Comparison of ENCODE assay signal across 1 cellular context in genomic region chr4:39638358-39639239, GRCh38.
TF ChIP-seq lines count a peak whose summit lies in the region.

Gene SMIM14, minus strand, starts transcription at chr4:39638865. Its CDS starts 33,720 bp downstream, at chr4:39605145.

TF ChIP-seq in HepG2, 621 proteins besides CTCF, POLR2A, EP300 and RAD21 (continued from another document and continues in another):
- TF ChIP-seq, protein P1, sequence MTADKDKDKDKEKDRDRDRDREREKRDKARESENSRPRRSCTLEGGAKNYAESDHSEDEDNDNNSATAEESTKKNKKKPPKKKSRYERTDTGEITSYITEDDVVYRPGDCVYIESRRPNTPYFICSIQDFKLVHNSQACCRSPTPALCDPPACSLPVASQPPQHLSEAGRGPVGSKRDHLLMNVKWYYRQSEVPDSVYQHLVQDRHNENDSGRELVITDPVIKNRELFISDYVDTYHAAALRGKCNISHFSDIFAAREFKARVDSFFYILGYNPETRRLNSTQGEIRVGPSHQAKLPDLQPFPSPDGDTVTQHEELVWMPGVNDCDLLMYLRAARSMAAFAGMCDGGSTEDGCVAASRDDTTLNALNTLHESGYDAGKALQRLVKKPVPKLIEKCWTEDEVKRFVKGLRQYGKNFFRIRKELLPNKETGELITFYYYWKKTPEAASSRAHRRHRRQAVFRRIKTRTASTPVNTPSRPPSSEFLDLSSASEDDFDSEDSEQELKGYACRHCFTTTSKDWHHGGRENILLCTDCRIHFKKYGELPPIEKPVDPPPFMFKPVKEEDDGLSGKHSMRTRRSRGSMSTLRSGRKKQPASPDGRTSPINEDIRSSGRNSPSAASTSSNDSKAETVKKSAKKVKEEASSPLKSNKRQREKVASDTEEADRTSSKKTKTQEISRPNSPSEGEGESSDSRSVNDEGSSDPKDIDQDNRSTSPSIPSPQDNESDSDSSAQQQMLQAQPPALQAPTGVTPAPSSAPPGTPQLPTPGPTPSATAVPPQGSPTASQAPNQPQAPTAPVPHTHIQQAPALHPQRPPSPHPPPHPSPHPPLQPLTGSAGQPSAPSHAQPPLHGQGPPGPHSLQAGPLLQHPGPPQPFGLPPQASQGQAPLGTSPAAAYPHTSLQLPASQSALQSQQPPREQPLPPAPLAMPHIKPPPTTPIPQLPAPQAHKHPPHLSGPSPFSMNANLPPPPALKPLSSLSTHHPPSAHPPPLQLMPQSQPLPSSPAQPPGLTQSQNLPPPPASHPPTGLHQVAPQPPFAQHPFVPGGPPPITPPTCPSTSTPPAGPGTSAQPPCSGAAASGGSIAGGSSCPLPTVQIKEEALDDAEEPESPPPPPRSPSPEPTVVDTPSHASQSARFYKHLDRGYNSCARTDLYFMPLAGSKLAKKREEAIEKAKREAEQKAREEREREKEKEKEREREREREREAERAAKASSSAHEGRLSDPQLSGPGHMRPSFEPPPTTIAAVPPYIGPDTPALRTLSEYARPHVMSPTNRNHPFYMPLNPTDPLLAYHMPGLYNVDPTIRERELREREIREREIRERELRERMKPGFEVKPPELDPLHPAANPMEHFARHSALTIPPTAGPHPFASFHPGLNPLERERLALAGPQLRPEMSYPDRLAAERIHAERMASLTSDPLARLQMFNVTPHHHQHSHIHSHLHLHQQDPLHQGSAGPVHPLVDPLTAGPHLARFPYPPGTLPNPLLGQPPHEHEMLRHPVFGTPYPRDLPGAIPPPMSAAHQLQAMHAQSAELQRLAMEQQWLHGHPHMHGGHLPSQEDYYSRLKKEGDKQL (CRISPR knock-in tag; IDR thresholded peaks at IDR 0.05; ENCODE audit: low read depth) = 0 out of 2 replicates have a peak, but pooled peaks have one; percentile 57
- TF ChIP-seq, protein P2, sequence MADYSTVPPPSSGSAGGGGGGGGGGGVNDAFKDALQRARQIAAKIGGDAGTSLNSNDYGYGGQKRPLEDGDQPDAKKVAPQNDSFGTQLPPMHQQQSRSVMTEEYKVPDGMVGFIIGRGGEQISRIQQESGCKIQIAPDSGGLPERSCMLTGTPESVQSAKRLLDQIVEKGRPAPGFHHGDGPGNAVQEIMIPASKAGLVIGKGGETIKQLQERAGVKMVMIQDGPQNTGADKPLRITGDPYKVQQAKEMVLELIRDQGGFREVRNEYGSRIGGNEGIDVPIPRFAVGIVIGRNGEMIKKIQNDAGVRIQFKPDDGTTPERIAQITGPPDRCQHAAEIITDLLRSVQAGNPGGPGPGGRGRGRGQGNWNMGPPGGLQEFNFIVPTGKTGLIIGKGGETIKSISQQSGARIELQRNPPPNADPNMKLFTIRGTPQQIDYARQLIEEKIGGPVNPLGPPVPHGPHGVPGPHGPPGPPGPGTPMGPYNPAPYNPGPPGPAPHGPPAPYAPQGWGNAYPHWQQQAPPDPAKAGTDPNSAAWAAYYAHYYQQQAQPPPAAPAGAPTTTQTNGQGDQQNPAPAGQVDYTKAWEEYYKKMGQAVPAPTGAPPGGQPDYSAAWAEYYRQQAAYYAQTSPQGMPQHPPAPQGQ (CRISPR knock-in tag; IDR thresholded peaks at IDR 0.05; ENCODE audit: borderline replicate concordance) = no peak; the same call in 1 of the 2 replicates
- TF ChIP-seq POGZ (CRISPR knock-in tag; IDR thresholded peaks at IDR 0.05) (peak; percentile 93), ZNF564 (CRISPR knock-in tag; IDR thresholded peaks at IDR 0.05) (peak; percentile 64; the same call in 1 of the 2 replicates), ZNF792 (CRISPR knock-in tag; IDR thresholded peaks at IDR 0.05) (peak; percentile 65), ZHX1 (CRISPR knock-in tag; IDR thresholded peaks at IDR 0.05; ENCODE audit: low read depth) (0 out of 2 replicates have a peak, but pooled peaks have one; percentile 22), ISL2 (CRISPR knock-in tag; IDR thresholded peaks at IDR 0.05) (peak; percentile 68), RFXAP (CRISPR knock-in tag; IDR thresholded peaks at IDR 0.05; ENCODE audit: borderline replicate concordance) (peak; percentile 82), ZNF605 (CRISPR knock-in tag; IDR thresholded peaks at IDR 0.05) (peak; percentile 86; the same call in 1 of the 2 replicates), ZNF367 (CRISPR knock-in tag; IDR thresholded peaks at IDR 0.05; ENCODE audit: borderline replicate concordance) (no peak), TOE1 (CRISPR knock-in tag; IDR thresholded peaks at IDR 0.05) (no peak), SRSF4 (IDR thresholded peaks at IDR 0.05; ENCODE audit: low read depth, low read length, poor library complexity, severe bottlenecking) (no peak), KLF13 (CRISPR knock-in tag; IDR thresholded peaks at IDR 0.05) (no peak), ZNF335 (CRISPR knock-in tag; IDR thresholded peaks at IDR 0.05) (no peak), SAFB2 (CRISPR knock-in tag; IDR thresholded peaks at IDR 0.05; ENCODE audit: borderline replicate concordance, low read depth) (no peak; the same call in 1 of the 2 replicates), POLR2AphosphoS5 (IDR thresholded peaks at IDR 0.05; ENCODE audit: low read depth, low read length) (peak; percentile 74), HNF1B (CRISPR knock-in tag; IDR thresholded peaks at IDR 0.05) (peak; percentile 94), KDM4B (CRISPR knock-in tag; IDR thresholded peaks at IDR 0.05) (0 out of 2 replicates have a peak, but pooled peaks have one; percentile 37), NFIB (CRISPR knock-in tag; IDR thresholded peaks at IDR 0.05; ENCODE audit: borderline replicate concordance) (no peak), ZNF263 (CRISPR knock-in tag; IDR thresholded peaks at IDR 0.05) (peak; percentile 40; the same call in 1 of the 2 replicates), SETDB1 (CRISPR knock-in tag; IDR thresholded peaks at IDR 0.05; ENCODE audit: borderline replicate concordance) (no peak), ETV6 (CRISPR knock-in tag; conservative IDR thresholded peaks at IDR 0.05) (no peak), ZNF282 (IDR thresholded peaks at IDR 0.05; ENCODE audit: partially characterized antibody) (no peak), ZNF362 (CRISPR knock-in tag; IDR thresholded peaks at IDR 0.05; ENCODE audit: borderline replicate concordance) (no peak; the same call in 1 of the 2 replicates), RXRA (CRISPR knock-in tag; IDR thresholded peaks at IDR 0.05) (no peak; the same call in none of the 2 replicates), ETV5 (CRISPR knock-in tag; IDR thresholded peaks at IDR 0.05; ENCODE audit: borderline replicate concordance) (peak; percentile 97), ZXDC (CRISPR knock-in tag; IDR thresholded peaks at IDR 0.05) (0 out of 2 replicates have a peak, but pooled peaks have one; percentile 53), MTF2 (CRISPR knock-in tag; IDR thresholded peaks at IDR 0.05; ENCODE audit: borderline replicate concordance) (peak; percentile 35; the same call in 1 of the 2 replicates), ZBTB7A (CRISPR knock-in tag; IDR thresholded peaks at IDR 0.05) (no peak; the same call in 1 of the 2 replicates), GPN1 (CRISPR knock-in tag; IDR thresholded peaks at IDR 0.05; ENCODE audit: borderline replicate concordance) (no peak), AGO2 (optimal IDR thresholded peaks at IDR 0.05; ENCODE audit: low read depth, low read length) (peak; percentile 79), KLF15 (CRISPR knock-in tag; IDR thresholded peaks at IDR 0.05; ENCODE audit: borderline replicate concordance) (no peak; the same call in 1 of the 2 replicates), TFDP2 (CRISPR knock-in tag; IDR thresholded peaks at IDR 0.05) (peak; percentile 95), MAFF (IDR thresholded peaks at IDR 0.05; ENCODE audit: low read depth, low read length) (no peak)
- TF ChIP-seq, protein P3, sequence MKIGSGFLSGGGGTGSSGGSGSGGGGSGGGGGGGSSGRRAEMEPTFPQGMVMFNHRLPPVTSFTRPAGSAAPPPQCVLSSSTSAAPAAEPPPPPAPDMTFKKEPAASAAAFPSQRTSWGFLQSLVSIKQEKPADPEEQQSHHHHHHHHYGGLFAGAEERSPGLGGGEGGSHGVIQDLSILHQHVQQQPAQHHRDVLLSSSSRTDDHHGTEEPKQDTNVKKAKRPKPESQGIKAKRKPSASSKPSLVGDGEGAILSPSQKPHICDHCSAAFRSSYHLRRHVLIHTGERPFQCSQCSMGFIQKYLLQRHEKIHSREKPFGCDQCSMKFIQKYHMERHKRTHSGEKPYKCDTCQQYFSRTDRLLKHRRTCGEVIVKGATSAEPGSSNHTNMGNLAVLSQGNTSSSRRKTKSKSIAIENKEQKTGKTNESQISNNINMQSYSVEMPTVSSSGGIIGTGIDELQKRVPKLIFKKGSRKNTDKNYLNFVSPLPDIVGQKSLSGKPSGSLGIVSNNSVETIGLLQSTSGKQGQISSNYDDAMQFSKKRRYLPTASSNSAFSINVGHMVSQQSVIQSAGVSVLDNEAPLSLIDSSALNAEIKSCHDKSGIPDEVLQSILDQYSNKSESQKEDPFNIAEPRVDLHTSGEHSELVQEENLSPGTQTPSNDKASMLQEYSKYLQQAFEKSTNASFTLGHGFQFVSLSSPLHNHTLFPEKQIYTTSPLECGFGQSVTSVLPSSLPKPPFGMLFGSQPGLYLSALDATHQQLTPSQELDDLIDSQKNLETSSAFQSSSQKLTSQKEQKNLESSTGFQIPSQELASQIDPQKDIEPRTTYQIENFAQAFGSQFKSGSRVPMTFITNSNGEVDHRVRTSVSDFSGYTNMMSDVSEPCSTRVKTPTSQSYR (CRISPR knock-in tag; IDR thresholded peaks at IDR 0.05; ENCODE audit: borderline replicate concordance) = peak; percentile 54; the same call in 1 of the 2 replicates
- TF ChIP-seq, protein P4, sequence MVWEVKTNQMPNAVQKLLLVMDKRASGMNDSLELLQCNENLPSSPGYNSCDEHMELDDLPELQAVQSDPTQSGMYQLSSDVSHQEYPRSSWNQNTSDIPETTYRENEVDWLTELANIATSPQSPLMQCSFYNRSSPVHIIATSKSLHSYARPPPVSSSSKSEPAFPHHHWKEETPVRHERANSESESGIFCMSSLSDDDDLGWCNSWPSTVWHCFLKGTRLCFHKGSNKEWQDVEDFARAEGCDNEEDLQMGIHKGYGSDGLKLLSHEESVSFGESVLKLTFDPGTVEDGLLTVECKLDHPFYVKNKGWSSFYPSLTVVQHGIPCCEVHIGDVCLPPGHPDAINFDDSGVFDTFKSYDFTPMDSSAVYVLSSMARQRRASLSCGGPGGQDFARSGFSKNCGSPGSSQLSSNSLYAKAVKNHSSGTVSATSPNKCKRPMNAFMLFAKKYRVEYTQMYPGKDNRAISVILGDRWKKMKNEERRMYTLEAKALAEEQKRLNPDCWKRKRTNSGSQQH (CRISPR knock-in tag; IDR thresholded peaks at IDR 0.05; ENCODE audit: low read depth) = peak; percentile 18; the same call in 1 of the 2 replicates
